In the genomic region with DNA sequence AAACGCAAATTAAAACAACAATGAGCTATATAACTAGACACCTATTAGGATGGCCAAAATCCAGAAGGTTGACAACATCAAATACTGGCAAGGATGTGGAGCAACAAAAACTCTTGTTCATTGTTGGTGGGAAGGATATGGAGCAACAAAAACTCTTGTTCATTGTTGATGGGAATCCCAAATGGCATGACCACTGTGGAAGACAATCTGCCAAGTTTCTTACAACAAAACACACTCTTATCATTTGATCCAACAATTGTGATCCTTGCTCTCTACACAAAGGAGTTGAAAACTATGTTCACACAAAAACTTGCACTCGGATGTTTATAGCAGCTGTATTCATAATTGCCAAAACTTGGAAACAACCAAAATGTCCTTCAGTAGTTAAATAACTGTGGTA, we compare ENCODE assay signal across 29 cellular contexts.
"Had no signal": no experiment of that assay in that cellular context is flagged by ENCODE, and none has a peak within 500 bp of the region (broad histone marks: within the 10 kb centered on the region; RNA-seq: fewer than 3 reads in every experiment).

No MANE protein-coding gene starts in this region.

- H3K27me3 ChIP-seq: ascending aorta, Peyer's patch, SJCRH30 had no signal

- H3K36me3 ChIP-seq: ascending aorta, Peyer's patch, SJCRH30, WERI-Rb-1 had no signal

- H3K4me3 Mint-ChIP-seq: activated CD4-positive, alpha-beta T cell treated with anti-CD3 and anti-CD28 coated beads, Interleukin-2, amount 10 ng/mL, durations not matched to agents 24 days and 14 days; activated CD8-positive, alpha-beta T cell treated with anti-CD3 and anti-CD28 coated beads for 36 hours; activated naive CD4-positive, alpha-beta T cell treated with anti-CD3 and anti-CD28 coated beads, Interleukin-2, amount 50 U/mL, for 24 hours; activated naive CD8-positive, alpha-beta T cell treated with anti-CD3 and anti-CD28 coated beads, Interleukin-2, amount 10 ng/mL, durations not matched to agents 7 days and 5 days; activated T-cell treated with anti-CD3 and anti-CD28 coated beads, Interleukin-2, amount 50 U/mL, for 72 hours; activated T-helper 17 cell treated with anti-CD3 and anti-CD28 coated beads, Interleukin-2, amount 50 U/mL, for 72 hours had no signal

- H3K4me1 ChIP-seq: ascending aorta, Peyer's patch had no signal

- H3K36me3 Mint-ChIP-seq: activated naive CD4-positive, alpha-beta T cell treated with anti-CD3 and anti-CD28 coated beads, Interleukin-2, amount 50 U/mL, for 24 hours; activated naive CD8-positive, alpha-beta T cell treated with anti-CD3 and anti-CD28 coated beads, Interleukin-2, amount 10 ng/mL, durations not matched to agents 7 days and 5 days had no signal

- H3K9me3 Mint-ChIP-seq: activated CD4-positive, alpha-beta T cell treated with anti-CD3 and anti-CD28 coated beads, Interleukin-2, amount 10 ng/mL, durations not matched to agents 24 days and 14 days; activated CD8-positive, alpha-beta T cell treated with anti-CD3 and anti-CD28 coated beads for 36 hours; activated naive CD4-positive, alpha-beta T cell treated with anti-CD3 and anti-CD28 coated beads, Interleukin-2, amount 50 U/mL, for 24 hours; activated naive CD8-positive, alpha-beta T cell treated with anti-CD3 and anti-CD28 coated beads, Interleukin-2, amount 10 ng/mL, durations not matched to agents 7 days and 5 days; activated T-cell treated with anti-CD3 and anti-CD28 coated beads, Interleukin-2, amount 50 U/mL, for 72 hours; activated T-helper 17 cell treated with anti-CD3 and anti-CD28 coated beads, Interleukin-2, amount 50 U/mL, for 72 hours had no signal

- H3K27ac ChIP-seq: ascending aorta, Peyer's patch, SJCRH30, SK-N-MC, WERI-Rb-1 had no signal

- H3K27ac Mint-ChIP-seq: activated CD4-positive, alpha-beta T cell treated with anti-CD3 and anti-CD28 coated beads, Interleukin-2, amount 10 ng/mL, durations not matched to agents 24 days and 14 days; activated CD8-positive, alpha-beta T cell treated with anti-CD3 and anti-CD28 coated beads for 36 hours; activated naive CD4-positive, alpha-beta T cell treated with anti-CD3 and anti-CD28 coated beads, Interleukin-2, amount 50 U/mL, for 24 hours; activated naive CD8-positive, alpha-beta T cell treated with anti-CD3 and anti-CD28 coated beads, Interleukin-2, amount 10 ng/mL, durations not matched to agents 7 days and 5 days; activated T-cell treated with anti-CD3 and anti-CD28 coated beads, Interleukin-2, amount 50 U/mL, for 72 hours; activated T-helper 17 cell treated with anti-CD3 and anti-CD28 coated beads, Interleukin-2, amount 50 U/mL, for 72 hours had no signal

- DNase-seq: activated CD4-positive, alpha-beta T cell treated with anti-CD3 and anti-CD28 coated beads, Interleukin-2, amount 10 ng/mL, durations not matched to agents 24 days and 14 days; activated CD4-positive, alpha-beta T cell treated with anti-CD3 and anti-CD28 coated beads, Interleukin-2, amount 50 U/mL, for 4 hours; activated CD8-positive, alpha-beta T cell treated with anti-CD3 and anti-CD28 coated beads for 36 hours; activated effector memory CD4-positive, alpha-beta T cell treated with anti-CD3 and anti-CD28 coated beads, Interleukin-2, amount 50 U/mL, for 16 hours; activated naive CD4-positive, alpha-beta T cell; activated naive CD8-positive, alpha-beta T cell treated with anti-CD3 and anti-CD28 coated beads, Interleukin-2, amount 10 ng/mL, durations not matched to agents 7 days and 5 days; activated T-cell treated with anti-CD3 and anti-CD28 coated beads, Interleukin-2, amount 50 U/mL, for 1 hour; activated T-cell treated with anti-CD3 and anti-CD28 coated beads, Interleukin-2, amount 50 U/mL, for 72 hours; NCI-H1092 treated with DMSO at 0.1 percent for 48 hours; NCI-H146; NCI-H187; NCI-H2029 treated with DMSO at 0.1 percent for 48 hours; NCI-H2107; NCI-H2171; NCI-H510A; NCI-H526; NCI-H748 treated with DMSO at 0.1 percent for 48 hours; NK-92 treated with Interleukin-12 subunit alpha and Interleukin-12 subunit beta, amount 100 ng/mL, for 24 hours; PC-3; Peyer's patch; RPMI8226; SJCRH30; T1000; WERI-Rb-1 had no signal

- H3K4me3 ChIP-seq: ascending aorta, K562, Peyer's patch, SJCRH30, SK-N-MC had no signal

- H3K27me3 Mint-ChIP-seq: activated CD4-positive, alpha-beta T cell treated with anti-CD3 and anti-CD28 coated beads, Interleukin-2, amount 10 ng/mL, durations not matched to agents 24 days and 14 days had no signal

- ATAC-seq: activated CD8-positive, alpha-beta T cell treated with anti-CD3 and anti-CD28 coated beads for 36 hours; activated T-cell treated with anti-CD3 and anti-CD28 coated beads, Interleukin-2, amount 50 U/mL, for 72 hours; activated T-helper 17 cell treated with anti-CD3 and anti-CD28 coated beads, Interleukin-2, amount 50 U/mL, for 72 hours; K562; PC-3 had no signal

- H3K9me3 ChIP-seq: ascending aorta, Peyer's patch, SJCRH30 had no signal

- H3K4me1 Mint-ChIP-seq: activated CD4-positive, alpha-beta T cell treated with anti-CD3 and anti-CD28 coated beads, Interleukin-2, amount 10 ng/mL, durations not matched to agents 24 days and 14 days; activated naive CD4-positive, alpha-beta T cell treated with anti-CD3 and anti-CD28 coated beads, Interleukin-2, amount 50 U/mL, for 24 hours; activated naive CD8-positive, alpha-beta T cell treated with anti-CD3 and anti-CD28 coated beads, Interleukin-2, amount 10 ng/mL, durations not matched to agents 7 days and 5 days; activated T-helper 17 cell treated with anti-CD3 and anti-CD28 coated beads, Interleukin-2, amount 50 U/mL, for 72 hours had no signal
